Comparison of ENCODE assay signal across 9 cellular contexts in genomic region chr11:1863352-1864215, GRCh38. TPM values are rescaled to one million over a fixed set of nuclear protein-coding genes. Genes with fewer than 3 reads are reported as not detected.
A peak's percentile ranks its signal among the peaks of the same experiment; 100 is the strongest.
DNase-seq lines count a peak whose midpoint lies in the region; ATAC-seq and TF ChIP-seq lines count a peak whose summit lies in the region.
"Had no signal": no experiment of that assay in that cellular context is flagged by ENCODE, and none has a peak within 500 bp of the region (broad histone marks: within the 10 kb centered on the region; RNA-seq: fewer than 3 reads in every experiment).

No MANE protein-coding gene starts in this region.

- no peaks in the 10 kb centered on the region for H3K36me3 ChIP-seq in BJ (ENCODE audit: control insufficient read depth, insufficient read depth, low read length)
- no peaks in the 10 kb centered on the region for H3K36me3 ChIP-seq in stomach smooth muscle (ENCODE audit: control insufficient read depth in 2 of 2, insufficient read depth in 2 of 2, low read length in 2 of 2)

- no peak for TF ChIP-seq CTCF in BJ (IDR thresholded peaks at IDR 0.05; ENCODE audit: insufficient read depth, low read depth, low read length)
- no peak for TF ChIP-seq CTCF in LNCaP clone FGC (IDR thresholded peaks at IDR 0.05; ENCODE audit: control insufficient read depth, extremely low read depth, insufficient read depth)
- TF ChIP-seq CTCF in chondrocyte (IDR thresholded peaks at IDR 0.05), result no peak

- H3K4me1 ChIP-seq in stomach smooth muscle (ENCODE audit: control insufficient read depth, insufficient read depth, low read length), result peaks cover 42% of the 10 kb centered on the region

- H3K27me3 ChIP-seq in BJ (ENCODE audit: control insufficient read depth, insufficient read depth, low read length) (peaks cover 2% of the 10 kb centered on the region), stomach smooth muscle (ENCODE audit: control insufficient read depth in 1 of 2, insufficient read depth in 2 of 2, low read length in 2 of 2) (no peaks in the 10 kb centered on the region)

- no peaks in the 10 kb centered on the region for H3K36me3 Mint-ChIP-seq in chondrocyte (ENCODE audit: low read depth)

- CTCF ChIA-PET in BJ (lab: Yijun Ruan, JAX), result interaction anchor here (1.1 to 1.9 kb wide), 3 partner anchors 31 to 287 kb away, joined by 3 to 9 read pairs (median 5); no protein-coding TSS in a partner anchor

- H3K9me3 Mint-ChIP-seq in chondrocyte (ENCODE audit: low read depth), result no peaks in the 10 kb centered on the region

- H3K4me1 Mint-ChIP-seq in chondrocyte (ENCODE audit: low read depth), result peaks cover 9% of the 10 kb centered on the region

- H3K27ac ChIP-seq in stomach smooth muscle (ENCODE audit: low read length), result peak overlapping the region; percentile 83

- no peaks in the 10 kb centered on the region for H3K27me3 Mint-ChIP-seq in chondrocyte (ENCODE audit: low read depth)

- H3K4me3 ChIP-seq in BJ (ENCODE audit: low read depth, low read length), result no peak overlapping the region
- H3K4me3 ChIP-seq in LNCaP clone FGC (ENCODE audit: low read depth, low read length), result no peak overlapping the region
- H3K4me3 ChIP-seq in stomach smooth muscle (ENCODE audit: low read length in 2 of 2), result peak overlapping the region; percentile 62 to 71

- peak overlapping the region; percentile 61 for H3K4me3 Mint-ChIP-seq in chondrocyte (ENCODE audit: unreplicated experiment)

- H3K27ac Mint-ChIP-seq in chondrocyte (ENCODE audit: unreplicated experiment), result peak overlapping the region; percentile 96

- ATAC-seq in left lobe of liver (peak; percentile 76), GM21576 (IDR thresholded peaks at IDR 0.05; ENCODE audit: unreplicated experiment) (no peak)

- H3K9ac ChIP-seq in stomach smooth muscle (ENCODE audit: low read length in 2 of 2), result peak overlapping the region; percentile 58 to 83

- DNase-seq in BJ (ENCODE audit: low read depth) (peak; percentile 35), LNCaP clone FGC (ENCODE audit: low read depth) (peak; percentile 6), chondrocyte (ENCODE audit: low spot score) (no peak), left lobe of liver (ENCODE audit: low spot score) (no peak), cerebellar cortex (ENCODE audit: low spot score) (no peak), NK-92 (lab: John Stamatoyannopoulos, UW; ENCODE audit: unreplicated experiment) (no peak)

- POLR2A ChIA-PET in BJ (lab: Charles Lee), result no interaction called here

- H3K9me3 ChIP-seq in stomach smooth muscle (ENCODE audit: control insufficient read depth in 2 of 2, low read length in 2 of 2), result no peaks in the 10 kb centered on the region

RNA-seq across cellular contexts. Expression of gene LSP1, which starts 10.7 kb away (rescaled TPM):
- polyA plus RNA-seq in BJ (2011; rRNA removed), result not detected in 2 replicates
- not detected in 2 replicates for polyA minus RNA-seq in BJ (2011; rRNA and poly(A)+ RNA removed)
- 7.2 to 27.5 TPM (median 7.4 TPM) in 3 replicates for total RNA-seq in chondrocyte
- 3.6 TPM for total RNA-seq in left lobe of liver

RNA-seq across cellular contexts. Expression of gene TNNI2, which starts 24.8 kb away (rescaled TPM):
- not detected in 2 replicates for polyA plus RNA-seq in BJ (2011; rRNA removed)
- not detected in 2 replicates for polyA minus RNA-seq in BJ (2011; rRNA and poly(A)+ RNA removed)
- total RNA-seq in chondrocyte (1.3 to 3.2 TPM (median 1.4 TPM) in 3 replicates), left lobe of liver (not detected)

RNA-seq across cellular contexts. Expression of gene PRR33, which starts 28.1 kb away (rescaled TPM):
- polyA plus RNA-seq in BJ (2011; rRNA removed), result not detected in 2 replicates
- not detected in 2 replicates for polyA minus RNA-seq in BJ (2011; rRNA and poly(A)+ RNA removed)
- total RNA-seq in chondrocyte (not detected in 3 replicates), left lobe of liver (not detected)
- total RNA-seq: dorsolateral prefrontal cortex had no signal

RNA-seq across cellular contexts. Expression of gene SYT8, which starts 28.8 kb away (rescaled TPM):
- polyA plus RNA-seq in BJ (2011; rRNA removed), result not detected in 2 replicates
- not detected in 2 replicates for polyA minus RNA-seq in BJ (2011; rRNA and poly(A)+ RNA removed)
- total RNA-seq in chondrocyte, result 7.1 to 20.4 TPM (median 7.3 TPM) in 3 replicates
- total RNA-seq in left lobe of liver, result 0.30 TPM

RNA-seq across cellular contexts. Expression of gene TNNT3, which starts 55.9 kb away (rescaled TPM):
- polyA plus RNA-seq in BJ (2011; rRNA removed), result not detected in 2 replicates
- not detected in 2 replicates for polyA minus RNA-seq in BJ (2011; rRNA and poly(A)+ RNA removed)
- total RNA-seq in chondrocyte (0.51 to 1.3 TPM in 2 of 3 replicates, not detected in the other), left lobe of liver (not detected)

Comparison
In these comparisons a context has a peak if more than half of its experiments do, and no peak if none do; other contexts are left out.
1. DNase-seq: peak in BJ (single experiment) and LNCaP clone FGC (single experiment); none in chondrocyte (single experiment), left lobe of liver (single experiment), cerebellar cortex (single experiment) and NK-92 (single experiment).
2. H3K4me3 ChIP-seq: peak in stomach smooth muscle (2 of 2); none in BJ (single experiment) and LNCaP clone FGC (single experiment).